In the genomic region with DNA sequence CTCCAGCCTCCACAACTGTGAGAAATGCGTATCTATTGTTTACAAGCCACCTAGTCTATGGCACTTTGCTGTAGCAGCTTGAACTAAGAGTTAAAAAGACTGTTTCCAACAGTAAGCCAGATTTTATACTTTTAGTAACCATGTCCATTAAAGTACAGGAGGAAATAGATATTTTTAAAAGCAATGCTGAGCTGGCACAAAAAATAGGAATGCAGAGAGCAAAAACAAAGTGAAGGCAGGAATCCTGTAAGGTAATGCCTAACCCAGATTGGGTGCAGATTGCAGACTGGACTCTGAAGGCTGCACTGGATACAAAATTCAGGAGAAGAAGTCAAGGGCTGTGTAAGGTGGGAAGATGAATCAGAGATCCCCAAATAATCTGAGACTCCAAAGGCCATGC, we compare ENCODE assay signal across 26 cellular contexts.
"Had no signal": no experiment of that assay in that cellular context is flagged by ENCODE, and none has a peak within 500 bp of the region (broad histone marks: within the 10 kb centered on the region; RNA-seq: fewer than 3 reads in every experiment).

No MANE protein-coding gene starts in this region.

- H3K9me3 Mint-ChIP-seq: effector memory CD8-positive, alpha-beta T cell; stimulated activated memory B cell treated with anti-CD40 and anti-IgM and Interleukin-4, amounts not matched to agents 10 μg/mL and 1 μg/mL and 100 μg/mL, for 72 hours had no signal

- H3K36me3 Mint-ChIP-seq: stimulated activated memory B cell treated with anti-CD40 and anti-IgM and Interleukin-4, amounts not matched to agents 10 μg/mL and 1 μg/mL and 100 μg/mL, for 72 hours; type B pancreatic cell had no signal

- H3K4me3 ChIP-seq: coronary artery, esophagus squamous epithelium, heart right ventricle, lower lobe of right lung, prostate gland, right atrium auricular region, sigmoid colon, testis, tibial artery had no signal

- H3K4me1 ChIP-seq: esophagus squamous epithelium, heart right ventricle, lower lobe of right lung, prostate gland, right atrium auricular region, sigmoid colon, testis had no signal

- H3K36me3 ChIP-seq: esophagus squamous epithelium, heart right ventricle, lower lobe of right lung, prostate gland, right atrium auricular region, sigmoid colon, tibial artery had no signal

- ATAC-seq: effector memory CD8-positive, alpha-beta T cell; heart right ventricle; left ventricle myocardium superior; lower lobe of right lung; stimulated activated memory B cell treated with anti-CD40 and anti-IgM and Interleukin-4, amounts not matched to agents 10 μg/mL and 1 μg/mL and 100 μg/mL, for 72 hours; stimulated activated naive CD8-positive, alpha-beta T cell treated with anti-CD3 and anti-CD28 coated beads, Interleukin-15, Interleukin-2, amounts not matched to agents 100 U/mL and 50 U/mL, for 24 hours had no signal

- H3K27ac Mint-ChIP-seq: nephron progenitor cell; stimulated activated memory B cell treated with anti-CD40 and anti-IgM and Interleukin-4, amounts not matched to agents 10 μg/mL and 1 μg/mL and 100 μg/mL, for 72 hours; type B pancreatic cell had no signal

- H3K27ac ChIP-seq: coronary artery, esophagus squamous epithelium, heart right ventricle, lower lobe of right lung, prostate gland, right atrium auricular region, sigmoid colon, testis, tibial artery had no signal

- H3K4me1 Mint-ChIP-seq: nephron progenitor cell; stimulated activated memory B cell treated with anti-CD40 and anti-IgM and Interleukin-4, amounts not matched to agents 10 μg/mL and 1 μg/mL and 100 μg/mL, for 72 hours had no signal

- FAIRE-seq: endometrium had no signal

- H3K9me3 ChIP-seq: lower lobe of right lung, prostate gland, testis had no signal

- H3K4me3 Mint-ChIP-seq: effector memory CD8-positive, alpha-beta T cell; nephron progenitor cell; stimulated activated memory B cell treated with anti-CD40 and anti-IgM and Interleukin-4, amounts not matched to agents 10 μg/mL and 1 μg/mL and 100 μg/mL, for 72 hours; type B pancreatic cell had no signal

- H3K27me3 ChIP-seq: right atrium auricular region, testis had no signal

- DNase-seq: dermis blood vessel endothelial cell; effector memory CD8-positive, alpha-beta T cell; erythroblast; esophagus squamous epithelium; foreskin melanocyte; glutamatergic neuron; heart right ventricle; hippocampal formation; islet precursor cell; left ventricle myocardium superior; lower lobe of right lung; nephron progenitor cell; nucleus accumbens; sigmoid colon; stimulated activated CD4-positive, alpha-beta T cell treated with anti-CD3 and anti-CD28 coated beads, Interleukin-2, amount 100 ng/mL, for 24 hours; stimulated activated CD4-positive, alpha-beta T cell treated with anti-CD3 and anti-CD28 coated beads, Interleukin-4, amount 100 ng/mL, for 24 hours; stimulated activated naive CD8-positive, alpha-beta T cell treated with anti-CD3 and anti-CD28 coated beads, Interleukin-15, Interleukin-2, amounts not matched to agents 100 U/mL and 50 U/mL, for 24 hours; substantia nigra; testis; tibial artery had no signal
